ENCODE assay signal across 8 cellular contexts in genomic region chr17:66906321-66907278, GRCh38. TPM values are rescaled to one million over a fixed set of nuclear protein-coding genes. Genes with fewer than 3 reads are reported as not detected.
DNase-seq lines count a peak whose midpoint lies in the region; ATAC-seq and TF ChIP-seq lines count a peak whose summit lies in the region.

No MANE protein-coding gene starts in this region.

- peak overlapping the region; percentile 77 for H2AFZ ChIP-seq in IMR-90 (replicated peaks; ENCODE audit: low read length, poor library complexity)

- peak; percentile 81 for TF ChIP-seq CTCF in IMR-90 (conservative IDR thresholded peaks at IDR 0.05; ENCODE audit: low read depth, low read length)
- peak; percentile 93 for TF ChIP-seq CTCF in epithelial cell of proximal tubule (conservative IDR thresholded peaks at IDR 0.05; ENCODE audit: low read depth, low read length)

- H3K9me3 ChIP-seq in IMR-90 (ENCODE audit: control insufficient read depth, insufficient read depth, low read length) (no peaks in the 10 kb centered on the region), NT2/D1 (ENCODE audit: insufficient read depth, low read length) (no peaks in the 10 kb centered on the region)

- in situ Hi-C loops in IMR-90 (cut with MboI; ENCODE audit: low sequenced_read_pairs): loop anchor here (5.0 to 10.0 kb wide), 2 partner anchors 189 to 712 kb away; partner anchors contain the start of gene CEP112

- POLR2A ChIA-PET in IMR-90 (lab: Charles Lee; ENCODE audit: unreplicated experiment): no interaction called here

- CTCF ChIA-PET in IMR-90 (lab: Yijun Ruan, JAX): no interaction called here

- H2AK5ac ChIP-seq in IMR-90 (ENCODE audit: low read depth, low read length): no peak overlapping the region

- H3K4me1 ChIP-seq in IMR-90 (ENCODE audit: control insufficient read depth, insufficient read depth, low read length) (peaks cover 6% of the 10 kb centered on the region), NT2/D1 (ENCODE audit: insufficient read depth, insufficient read length) (no peaks in the 10 kb centered on the region)

- BruUV-seq in IMR-90 (replicated peaks; lab: Mats Ljungman, UMichigan): no TSS peak

- peaks cover 16% of the 10 kb centered on the region for H3K27me3 ChIP-seq in IMR-90 (ENCODE audit: control insufficient read depth, insufficient read depth, low read length)
- no peaks in the 10 kb centered on the region for H3K27me3 ChIP-seq in NT2/D1 (ENCODE audit: insufficient read depth, insufficient read length)

- DNase-seq in DMS153 (lab: John Stamatoyannopoulos, UW): peak; percentile 78
- peak; percentile 76 for DNase-seq in IMR-90
- DNase-seq in NT2/D1 (ENCODE audit: low read depth, low spot score): peak; percentile 72
- DNase-seq in activated CD8-positive, alpha-beta memory T cell treated with anti-CD3 and anti-CD28 coated beads, Interleukin-2, amount 50 U/mL, for 48 hours: peak; percentile 85
- DNase-seq in epithelial cell of proximal tubule (ENCODE audit: low read depth): no peak
- peak; percentile 81 for DNase-seq in myocyte (ENCODE audit: low read depth)
- peak; percentile 23 to 26 for DNase-seq in stimulated activated CD8-positive, alpha-beta memory T cell treated with anti-CD3 and anti-CD28 coated beads, Interleukin-7, amount 100 ng/mL, for 4 hours (ENCODE audit: low read depth in 2 of 2)

- peak; percentile 60 for ATAC-seq in IMR-90 (ENCODE audit: low read depth)
- ATAC-seq in HG03039 (IDR thresholded peaks at IDR 0.05; ENCODE audit: unreplicated experiment): no peak

- H2BK120ac ChIP-seq in IMR-90 (ENCODE audit: low read depth, low read length): no peak overlapping the region

- peak overlapping the region; percentile 48 for H3K4ac ChIP-seq in IMR-90 (ENCODE audit: low read depth, low read length)

- H2BK15ac ChIP-seq in IMR-90 (ENCODE audit: low read depth, low read length): 0 out of 3 replicates have a peak overlapping the region, but pooled peaks have one; percentile 47

- H3K14ac ChIP-seq in IMR-90 (replicated peaks; ENCODE audit: low read depth, low read length): 0 out of 2 replicates have a peak overlapping the region, but pooled peaks have one; percentile 62

- H3K27ac ChIP-seq in IMR-90 (ENCODE audit: insufficient read depth, low read length): no peak overlapping the region

- no peak overlapping the region for H4K5ac ChIP-seq in IMR-90 (ENCODE audit: low read depth, low read length)

- no peak overlapping the region for H3K18ac ChIP-seq in IMR-90 (ENCODE audit: low read depth, low read length)

- 12% methylated on average over 3 of the region's 20 CpGs; no CpG with 5 or more reads in 1 of the 2 experiments for WGBS in IMR-90 (ENCODE audit: extremely low coverage in 2 of 2, insufficient read length in 1 of 2), 2 experiments

- intact Hi-C loops in IMR-90 (cut with micrococcal nuclease): loop anchor here (1.0 to 10.0 kb wide), 4 partner anchors 178 to 1672 kb away; no protein-coding TSS in a partner anchor

- H4K91ac ChIP-seq in IMR-90 (ENCODE audit: insufficient read depth, low read depth, low read length): peak overlapping the region; percentile 21; the same call in 1 of the 2 replicates

- dilution Hi-C loops in IMR-90 (cut with HindIII; ENCODE audit: low sequenced_read_pairs, unreplicated experiment): no loop called here

- H2BK5ac ChIP-seq in IMR-90 (ENCODE audit: low read depth, low read length, poor library complexity, severe bottlenecking): no peak overlapping the region

- peak; percentile 83 for TF ChIP-seq RAD21 in IMR-90 (IDR thresholded peaks at IDR 0.05; ENCODE audit: low read length)

- no peak overlapping the region for H3K4me2 ChIP-seq in IMR-90 (ENCODE audit: low read depth, low read length)

- peak overlapping the region; percentile 41; the same call in 1 of the 2 replicates for H2BK20ac ChIP-seq in IMR-90 (ENCODE audit: low read depth, low read length)

- 0 out of 2 replicates have a peak, but pooled peaks cover 3% of the 10 kb centered on the region for H4K20me1 ChIP-seq in IMR-90 (ENCODE audit: insufficient read depth, low read length)

- no peak for TF ChIP-seq POLR2A in IMR-90 (IDR thresholded peaks at IDR 0.05; ENCODE audit: low read depth, low read length)

- H3K56ac ChIP-seq in IMR-90 (ENCODE audit: extremely low read depth, insufficient read depth, low read length): no peak overlapping the region

- H3K23ac ChIP-seq in IMR-90 (ENCODE audit: low read depth, low read length): no peak overlapping the region

- no peak overlapping the region for H3K4me3 ChIP-seq in IMR-90 (ENCODE audit: insufficient read depth, low read depth, low read length)
- no peak overlapping the region for H3K4me3 ChIP-seq in NT2/D1 (ENCODE audit: insufficient read length, low read depth)
- no peak overlapping the region for H3K4me3 ChIP-seq in epithelial cell of proximal tubule (ENCODE audit: low read depth, low read length)

- peaks cover 10% of the 10 kb centered on the region; the same call in 1 of the 2 replicates for H3K9me1 ChIP-seq in IMR-90 (ENCODE audit: insufficient read depth, low read length)

- 0 out of 4 replicates have a peak overlapping the region, but pooled peaks of 1 of the 2 experiments have one; percentile 53 for H4K8ac ChIP-seq in IMR-90 (ENCODE audit: low read depth in 2 of 2, low read length in 2 of 2)

- H3K9ac ChIP-seq in IMR-90 (ENCODE audit: low read depth, low read length): no peak overlapping the region
- no peak overlapping the region for H3K9ac ChIP-seq in NT2/D1 (ENCODE audit: insufficient read length, low read depth)

- no peaks in the 10 kb centered on the region for H3K79me1 ChIP-seq in IMR-90 (ENCODE audit: low read depth in 1 of 2, low read length in 2 of 2)

- H2AK9ac ChIP-seq in IMR-90 (replicated peaks; ENCODE audit: low read depth, low read length, poor library complexity): peak overlapping the region; percentile 83

- H3K36me3 ChIP-seq in IMR-90 (ENCODE audit: control insufficient read depth, insufficient read depth, low read length) (no peaks in the 10 kb centered on the region), NT2/D1 (ENCODE audit: insufficient read depth, insufficient read length, low read length) (no peaks in the 10 kb centered on the region)

TF ChIP-seq in IMR-90, 13 proteins besides CTCF, POLR2A, EP300 and RAD21:
- TF ChIP-seq RFX5 (IDR thresholded peaks at IDR 0.05; ENCODE audit: low read depth, low read length) (no peak), SMC3 (IDR thresholded peaks at IDR 0.05; ENCODE audit: low read depth, low read length) (peak; percentile 75)

RNA-seq across cellular contexts. Expression of gene CACNG4, which starts 57.9 kb away (rescaled TPM):
- total RNA-seq in IMR-90 (2012; rRNA removed) (under 0.01 TPM in 2 replicates), epithelial cell of proximal tubule (0.14 and 0.29 TPM in 2 replicates), myocyte (0.05 TPM in 1 of 2 replicates, not detected in the other)
- polyA plus RNA-seq in IMR-90 (2012; rRNA removed): 0.44 and 0.53 TPM in 2 replicates
- polyA plus RNA-seq in IMR-90 (2012; cell fraction: cytosol; rRNA removed): 0.25 and 0.42 TPM in 2 replicates
- polyA plus RNA-seq in IMR-90 (2012; cell fraction: nucleus; rRNA removed; ENCODE audit: low replicate concordance): 0.16 and 0.33 TPM in 2 replicates
- polyA plus RNA-seq in myocyte (2012): 0.28 TPM
